Comparison of ENCODE assay signal across 14 cellular contexts in the genomic region with DNA sequence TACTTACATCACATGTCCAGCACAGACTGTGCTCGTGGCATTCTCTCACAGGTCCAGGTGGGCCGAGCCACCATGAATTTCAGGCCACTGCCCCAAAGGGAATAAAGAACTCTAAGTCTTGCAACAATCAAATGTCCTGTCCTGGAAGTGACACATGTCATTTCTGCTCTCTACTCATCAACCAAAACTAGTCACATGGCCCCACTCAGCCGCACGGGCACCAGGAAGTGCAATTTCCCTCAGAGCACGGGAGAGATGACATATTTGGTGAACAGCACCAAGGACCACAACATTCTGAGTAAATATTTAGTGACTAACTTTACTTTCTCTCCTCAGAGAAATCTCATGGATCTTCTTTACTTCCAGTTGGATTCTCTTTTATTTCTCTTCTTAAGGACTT.
A peak's percentile ranks its signal among the peaks of the same experiment; 100 is the strongest.
DNase-seq lines count a peak whose midpoint lies in the region; ATAC-seq and TF ChIP-seq lines count a peak whose summit lies in the region.
"Had no signal": no experiment of that assay in that cellular context is flagged by ENCODE, and none has a peak within 500 bp of the region (broad histone marks: within the 10 kb centered on the region; RNA-seq: fewer than 3 reads in every experiment).

No MANE protein-coding gene starts in this region.

- H3K36me3 ChIP-seq in tibial nerve (no peaks in the 10 kb centered on the region), H7 (replicated peaks; ENCODE audit: control insufficient read depth, insufficient read depth, low read length) (no peaks in the 10 kb centered on the region)
- H3K36me3 ChIP-seq: esophagus muscularis mucosa had no signal

- H3K4me3 ChIP-seq in tibial nerve, result no peak overlapping the region
- H3K4me3 ChIP-seq in H7 (ENCODE audit: insufficient read depth, low read depth, low read length), result no peak overlapping the region
- H3K4me3 ChIP-seq: esophagus muscularis mucosa had no signal

- 65 to 66% methylated on average over 5 of the region's 5 CpGs for WGBS in tibial nerve, 2 donors

- peak in 1 of 2 donors; percentile 28 for TF ChIP-seq EP300 in tibial nerve (IDR thresholded peaks at IDR 0.05)

- ATAC-seq in GM18861 (IDR thresholded peaks at IDR 0.05; ENCODE audit: unreplicated experiment), result peak; percentile 72
- peak; percentile 80 for ATAC-seq in HG02973 (IDR thresholded peaks at IDR 0.05; ENCODE audit: unreplicated experiment)
- no peak for ATAC-seq in HG03457 (IDR thresholded peaks at IDR 0.05; ENCODE audit: unreplicated experiment)

- peaks cover 2% of the 10 kb centered on the region for H3K27me3 Mint-ChIP-seq in T-helper 2 cell treated with Interferon-gamma antibody and Interleukin-4, amounts not matched to agents 5 μg/mL and 100 μg/mL, for 36 hours (ENCODE audit: low read depth)
- H3K27me3 Mint-ChIP-seq: brain had no signal

- no peaks in the 10 kb centered on the region for H3K9me3 ChIP-seq in tibial nerve
- H3K9me3 ChIP-seq: esophagus muscularis mucosa had no signal

- no peaks in the 10 kb centered on the region for H3K4me1 ChIP-seq in tibial nerve

- H3K27me3 ChIP-seq in tibial nerve (no peaks in the 10 kb centered on the region), H7 (ENCODE audit: control insufficient read depth, insufficient read depth, low read length) (no peaks in the 10 kb centered on the region)
- H3K27me3 ChIP-seq: esophagus muscularis mucosa had no signal

- no peak for TF ChIP-seq CTCF in tibial nerve (IDR thresholded peaks at IDR 0.05)

- peaks cover 8% of the 10 kb centered on the region for H3K4me1 Mint-ChIP-seq in T-helper 2 cell treated with Interferon-gamma antibody and Interleukin-4, amounts not matched to agents 5 μg/mL and 100 μg/mL, for 36 hours (ENCODE audit: low read depth)

- no peak overlapping the region for H3K27ac ChIP-seq in tibial nerve
- H3K27ac ChIP-seq: C4-2B, esophagus muscularis mucosa had no signal

- no peak overlapping the region for H3K4me3 Mint-ChIP-seq in T-helper 2 cell treated with Interferon-gamma antibody and Interleukin-4, amounts not matched to agents 5 μg/mL and 100 μg/mL, for 36 hours
- H3K4me3 Mint-ChIP-seq: brain, H9, natural killer cell had no signal

- no peak overlapping the region for H3K27ac Mint-ChIP-seq in T-helper 2 cell treated with Interferon-gamma antibody and Interleukin-4, amounts not matched to agents 5 μg/mL and 100 μg/mL, for 36 hours
- H3K27ac Mint-ChIP-seq: H9 had no signal

- TF ChIP-seq POLR2A in tibial nerve (IDR thresholded peaks at IDR 0.05), result no peak

- no peaks in the 10 kb centered on the region for H3K9me3 Mint-ChIP-seq in T-helper 2 cell treated with Interferon-gamma antibody and Interleukin-4, amounts not matched to agents 5 μg/mL and 100 μg/mL, for 36 hours
- H3K9me3 Mint-ChIP-seq: natural killer cell had no signal

- H3K36me3 Mint-ChIP-seq in T-helper 2 cell treated with Interferon-gamma antibody and Interleukin-4, amounts not matched to agents 5 μg/mL and 100 μg/mL, for 36 hours (ENCODE audit: low read depth), result no peaks in the 10 kb centered on the region
- H3K36me3 Mint-ChIP-seq: brain, natural killer cell had no signal

- DNase-seq in AG08395 (ENCODE audit: low spot score) (peak; percentile 12), tibial nerve (ENCODE audit: low spot score in 2 of 2) (no peak), H7 (no peak), NCI-H2227 (lab: John Stamatoyannopoulos, UW; ENCODE audit: unreplicated experiment) (no peak)
- peak; percentile 29 for DNase-seq in T-helper 2 cell treated with Interferon-gamma antibody and Interleukin-4, amounts not matched to agents 5 μg/mL and 100 μg/mL, for 36 hours (ENCODE audit: low spot score)
- DNase-seq: activated CD4-positive, CD25-positive, alpha-beta regulatory T cell; H9; natural killer cell had no signal

Comparison
In these comparisons a context has a peak if more than half of its experiments do, and no peak if none do; other contexts are left out.
1. DNase-seq: peak in AG08395 (single experiment) and T-helper 2 cell treated with Interferon-gamma antibody and Interleukin-4, amounts not matched to agents 5 μg/mL and 100 μg/mL, for 36 hours (single experiment); none in tibial nerve (0 of 2), H7 (single experiment) and NCI-H2227 (single experiment).